Comparison of ENCODE assay signal across 8 cellular contexts in genomic region chr12:113221997-113222729, GRCh38. TPM values are rescaled to one million over a fixed set of nuclear protein-coding genes. Genes with fewer than 3 reads are reported as not detected.
DNase-seq lines count a peak whose midpoint lies in the region; ATAC-seq and TF ChIP-seq lines count a peak whose summit lies in the region.

No MANE protein-coding gene starts in this region.

- H3K27me3 Mint-ChIP-seq in activated T-helper 1 cell treated with anti-CD3 and anti-CD28 coated beads, Interleukin-12 subunit alpha, Interleukin-12 subunit beta, Interleukin-2, Interleukin-4 antibody, amounts not matched to agents 30 ng/mL and 10 ng/mL and 1 ng/mL, durations not matched to agents 14 hours and 24 hours and 36 hours (ENCODE audit: insufficient read depth): no peaks in the 10 kb centered on the region
- peaks cover 6% of the 10 kb centered on the region for H3K27me3 Mint-ChIP-seq in stimulated activated naive CD8-positive, alpha-beta T cell treated with anti-CD3 and anti-CD28 coated beads, Interleukin-15, amount 100 ng/mL, for 72 hours

- H3K9me3 ChIP-seq in heart right ventricle: no peaks in the 10 kb centered on the region
- no peaks in the 10 kb centered on the region for H3K9me3 ChIP-seq in iPS-20b (ENCODE audit: insufficient read depth, low read depth, low read length)

- H3K27me3 ChIP-seq in heart right ventricle: no peaks in the 10 kb centered on the region
- H3K27me3 ChIP-seq in iPS-20b (ENCODE audit: insufficient read depth, low read length): no peaks in the 10 kb centered on the region

- H3K36me3 Mint-ChIP-seq in activated T-helper 1 cell treated with anti-CD3 and anti-CD28 coated beads, Interleukin-12 subunit alpha, Interleukin-12 subunit beta, Interleukin-2, Interleukin-4 antibody, amounts not matched to agents 30 ng/mL and 10 ng/mL and 1 ng/mL, durations not matched to agents 14 hours and 24 hours and 36 hours (ENCODE audit: low read depth): peaks cover 3% of the 10 kb centered on the region

- peaks cover 0 to 12% (median 3%) of the 10 kb centered on the region in 9 donors for H3K36me3 ChIP-seq in heart right ventricle
- no peaks in the 10 kb centered on the region for H3K36me3 ChIP-seq in iPS-20b (ENCODE audit: insufficient read depth, low read depth, low read length)

- peaks cover 13 to 61% (median 49%) of the 10 kb centered on the region in 9 donors for H3K4me1 ChIP-seq in heart right ventricle
- peaks cover 10% of the 10 kb centered on the region; the same call in 1 of the 2 replicates for H3K4me1 ChIP-seq in iPS-20b (ENCODE audit: insufficient read depth, low read length)

- H3K4me1 Mint-ChIP-seq in activated T-helper 1 cell treated with anti-CD3 and anti-CD28 coated beads, Interleukin-12 subunit alpha, Interleukin-12 subunit beta, Interleukin-2, Interleukin-4 antibody, amounts not matched to agents 30 ng/mL and 10 ng/mL and 1 ng/mL, durations not matched to agents 14 hours and 24 hours and 36 hours (ENCODE audit: low read depth): peaks cover 30% of the 10 kb centered on the region
- H3K4me1 Mint-ChIP-seq in stimulated activated naive CD8-positive, alpha-beta T cell treated with anti-CD3 and anti-CD28 coated beads, Interleukin-15, amount 100 ng/mL, for 72 hours: peaks cover 41% of the 10 kb centered on the region

- peak overlapping the region; percentile 86 for H3K27ac Mint-ChIP-seq in activated T-helper 1 cell treated with anti-CD3 and anti-CD28 coated beads, Interleukin-12 subunit alpha, Interleukin-12 subunit beta, Interleukin-2, Interleukin-4 antibody, amounts not matched to agents 30 ng/mL and 10 ng/mL and 1 ng/mL, durations not matched to agents 14 hours and 24 hours and 36 hours
- H3K27ac Mint-ChIP-seq in stimulated activated naive CD8-positive, alpha-beta T cell treated with anti-CD3 and anti-CD28 coated beads, Interleukin-15, amount 100 ng/mL, for 72 hours: peak overlapping the region; percentile 97 to 98

- peak overlapping the region; percentile 73 to 97 (median 92) for H3K4me3 ChIP-seq in heart right ventricle
- peak overlapping the region; percentile 74 for H3K4me3 ChIP-seq in iPS-20b (ENCODE audit: low read length)

- H3K4me3 Mint-ChIP-seq in activated T-helper 1 cell treated with anti-CD3 and anti-CD28 coated beads, Interleukin-12 subunit alpha, Interleukin-12 subunit beta, Interleukin-2, Interleukin-4 antibody, amounts not matched to agents 30 ng/mL and 10 ng/mL and 1 ng/mL, durations not matched to agents 14 hours and 24 hours and 36 hours: peak overlapping the region; percentile 91
- peak overlapping the region; percentile 92 to 98 for H3K4me3 Mint-ChIP-seq in stimulated activated naive CD8-positive, alpha-beta T cell treated with anti-CD3 and anti-CD28 coated beads, Interleukin-15, amount 100 ng/mL, for 72 hours

- peak overlapping the region; percentile 88 to 99 (median 96) for H3K27ac ChIP-seq in heart right ventricle
- H3K27ac ChIP-seq in iPS-20b (ENCODE audit: low read length): no peak overlapping the region

- DNase-seq in heart right ventricle (no peak), left ventricle myocardium superior (no peak), NCI-H82 treated with DMSO at 0.1 percent for 48 hours (lab: John Stamatoyannopoulos, UW; ENCODE audit: unreplicated experiment) (no peak), Kasumi-1 (lab: John Stamatoyannopoulos, UW) (no peak), NCI-H187 (lab: John Stamatoyannopoulos, UW) (no peak)
- peak; percentile 16 for DNase-seq in activated T-helper 1 cell treated with anti-CD3 and anti-CD28 coated beads, Interleukin-12 subunit alpha, Interleukin-12 subunit beta, Interleukin-2, Interleukin-4 antibody, amounts not matched to agents 30 ng/mL and 10 ng/mL and 1 ng/mL, durations not matched to agents 14 hours and 24 hours and 36 hours (ENCODE audit: low spot score)
- peak in 1 of 2 donors; percentile 20 for DNase-seq in stimulated activated naive CD8-positive, alpha-beta T cell treated with anti-CD3 and anti-CD28 coated beads, Interleukin-15, amount 100 ng/mL, for 72 hours

- intact Hi-C loops in heart right ventricle (cut with DNase I) (loop anchor here in 4 of 10 donors (1.0 to 5.0 kb wide), 6 partner anchors 35 to 77 kb away; partner anchors contain the start of genes DDX54 (in 2 of the 4) and RITA1 (in 2 of the 4)), left ventricle myocardium superior (cut with micrococcal nuclease) (no loop called here)
- intact Hi-C loops in activated T-helper 1 cell treated with anti-CD3 and anti-CD28 coated beads, Interleukin-12 subunit alpha, Interleukin-12 subunit beta, Interleukin-2, Interleukin-4 antibody, amounts not matched to agents 30 ng/mL and 10 ng/mL and 1 ng/mL, durations not matched to agents 14 hours and 24 hours and 36 hours (cut with micrococcal nuclease): loop anchor here (1.0 kb wide), 9 partner anchors 8 to 744 kb away; partner anchors contain the start of genes DDX54, OAS2, PLBD2 and RBM19

- peak overlapping the region; percentile 80 for H3K9ac ChIP-seq in iPS-20b (ENCODE audit: low read depth, low read length)

- no peaks in the 10 kb centered on the region for H3K9me3 Mint-ChIP-seq in activated T-helper 1 cell treated with anti-CD3 and anti-CD28 coated beads, Interleukin-12 subunit alpha, Interleukin-12 subunit beta, Interleukin-2, Interleukin-4 antibody, amounts not matched to agents 30 ng/mL and 10 ng/mL and 1 ng/mL, durations not matched to agents 14 hours and 24 hours and 36 hours
- no peaks in the 10 kb centered on the region for H3K9me3 Mint-ChIP-seq in stimulated activated naive CD8-positive, alpha-beta T cell treated with anti-CD3 and anti-CD28 coated beads, Interleukin-15, amount 100 ng/mL, for 72 hours

- no peak for TF ChIP-seq CTCF in heart right ventricle (IDR thresholded peaks at IDR 0.05)

- ATAC-seq in heart right ventricle: no peak
- ATAC-seq in left ventricle myocardium superior: no peak
- peak; percentile 0 for ATAC-seq in stimulated activated naive CD8-positive, alpha-beta T cell treated with anti-CD3 and anti-CD28 coated beads, Interleukin-15, amount 100 ng/mL, for 72 hours

- 10 to 12% methylated on average over 12 of the region's 12 CpGs for WGBS in heart right ventricle, 2 donors

RNA-seq across cellular contexts. Expression of gene TPCN1, which starts 0.9 kb away (rescaled TPM):
- total RNA-seq in heart right ventricle (100 to 1,000 TPM in 8 of 10 donors, 10 to 100 TPM in 2; 81.9 to 163 (median 127) TPM), left ventricle myocardium superior (145 TPM)
- 100 to 1,000 TPM in 1 of 2 donors, 10 to 100 TPM in 1; 16.4 to 147 TPM for polyA plus RNA-seq in heart right ventricle
- total RNA-seq in activated T-helper 1 cell treated with anti-CD3 and anti-CD28 coated beads, Interleukin-12 subunit alpha, Interleukin-12 subunit beta, Interleukin-2, Interleukin-4 antibody, amounts not matched to agents 30 ng/mL and 10 ng/mL and 1 ng/mL, durations not matched to agents 14 hours and 24 hours and 36 hours: 31.4 and 35.4 TPM in 2 replicates

RNA-seq across cellular contexts. Expression of gene RITA1, which starts 36.6 kb away (rescaled TPM):
- 10 to 100 TPM; 11.9 to 20.8 (median 14.4) TPM for total RNA-seq in heart right ventricle
- polyA plus RNA-seq in heart right ventricle: 1 to 10 TPM; 8.0 to 9.9 TPM
- total RNA-seq in left ventricle myocardium superior: 19.5 TPM
- 27.1 and 31.4 TPM in 2 replicates for total RNA-seq in activated T-helper 1 cell treated with anti-CD3 and anti-CD28 coated beads, Interleukin-12 subunit alpha, Interleukin-12 subunit beta, Interleukin-2, Interleukin-4 antibody, amounts not matched to agents 30 ng/mL and 10 ng/mL and 1 ng/mL, durations not matched to agents 14 hours and 24 hours and 36 hours

RNA-seq across cellular contexts. Expression of gene DDX54, which starts 36.9 kb away (rescaled TPM):
- 10 to 100 TPM; 33.3 to 46.5 (median 37.5) TPM for total RNA-seq in heart right ventricle
- polyA plus RNA-seq in heart right ventricle: 10 to 100 TPM; 16.5 to 52.7 TPM
- 33.8 TPM for total RNA-seq in left ventricle myocardium superior
- 121 and 133 TPM in 2 replicates for total RNA-seq in activated T-helper 1 cell treated with anti-CD3 and anti-CD28 coated beads, Interleukin-12 subunit alpha, Interleukin-12 subunit beta, Interleukin-2, Interleukin-4 antibody, amounts not matched to agents 30 ng/mL and 10 ng/mL and 1 ng/mL, durations not matched to agents 14 hours and 24 hours and 36 hours
